13 cellular contexts compared by ENCODE assay signal in the genomic region with DNA sequence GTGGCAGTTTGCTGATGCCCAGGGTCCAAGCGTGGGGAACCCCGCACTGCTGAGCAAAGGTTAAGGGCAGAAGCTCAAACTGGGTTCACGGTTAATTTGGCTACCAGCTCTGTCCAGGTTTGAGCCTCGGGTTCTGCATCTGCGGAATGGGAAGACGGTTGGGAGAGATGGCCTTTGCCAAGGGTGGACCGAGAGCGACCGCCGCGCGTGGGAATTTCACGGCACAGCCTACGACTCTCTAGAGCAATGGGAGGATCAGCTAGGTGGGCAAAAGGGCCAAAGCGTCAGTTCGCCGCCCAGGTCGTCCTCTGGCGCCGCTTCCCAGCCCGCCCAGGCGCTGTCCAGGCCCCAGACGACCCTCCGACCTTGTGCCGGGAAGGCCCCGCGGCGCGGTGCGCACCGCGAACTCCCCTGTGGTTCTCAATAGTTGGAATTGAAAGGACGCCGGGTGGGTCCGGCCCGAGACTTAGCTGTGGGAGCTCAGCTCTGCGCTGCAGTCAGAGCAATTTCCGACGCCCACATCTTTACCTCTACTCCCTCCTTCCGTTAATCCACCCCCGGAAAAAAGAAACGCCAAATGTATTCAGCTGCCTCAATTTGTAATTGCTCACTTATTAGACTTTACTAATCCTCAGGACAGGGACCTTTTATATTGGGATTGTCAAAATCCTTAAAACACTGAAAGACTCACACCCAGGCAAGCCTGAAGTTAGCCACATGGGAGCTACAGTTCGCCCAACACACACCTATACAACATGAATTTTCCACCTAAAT. TPM values are rescaled to one million over a fixed set of nuclear protein-coding genes. Genes with fewer than 3 reads are reported as not detected.
DNase-seq lines count a peak whose midpoint lies in the region; ATAC-seq, FAIRE-seq and TF ChIP-seq lines count a peak whose summit lies in the region.
"Had no signal": no experiment of that assay in that cellular context is flagged by ENCODE, and none has a peak within 500 bp of the region (broad histone marks: within the 10 kb centered on the region; RNA-seq: fewer than 3 reads in every experiment).

No MANE protein-coding gene starts in this region.

- WGBS in right lobe of liver (ENCODE audit: insufficient coverage, low coverage, low lambda C conversion rate, missing lambda C conversion rate), result 76% methylated on average over 17 of the region's 43 CpGs

- peak overlapping the region; percentile 13 for H3K9ac ChIP-seq in astrocyte (ENCODE audit: low read length)

- peak overlapping the region; percentile 91 for H3K4me3 ChIP-seq in astrocyte (ENCODE audit: insufficient read depth, low read depth, low read length)
- H3K4me3 ChIP-seq in right lobe of liver, result no peak overlapping the region

- H3K36me3 Mint-ChIP-seq in activated naive CD4-positive, alpha-beta T cell treated with anti-CD3 and anti-CD28 coated beads for 36 hours (ENCODE audit: low read depth), result peaks cover 10% of the 10 kb centered on the region
- H3K36me3 Mint-ChIP-seq in astrocyte (ENCODE audit: low read depth, unreplicated experiment), result no peaks in the 10 kb centered on the region

- CTCF ChIA-PET in activated naive CD4-positive, alpha-beta T cell treated with anti-CD3 and anti-CD28 coated beads for 36 hours (lab: Charles Lee), result interaction anchor here (0.7 to 0.9 kb wide), 2 partner anchors 106 to 187 kb away, joined by 3 to 7 read pairs; no protein-coding TSS in a partner anchor

- H4K20me1 ChIP-seq in astrocyte (ENCODE audit: insufficient read depth, low read length), result peaks cover 16% of the 10 kb centered on the region

- intact Hi-C loops in activated naive CD4-positive, alpha-beta T cell treated with anti-CD3 and anti-CD28 coated beads for 36 hours (cut with micrococcal nuclease), result no loop called here
- intact Hi-C loops in right lobe of liver (cut with DNase I), result loop anchor here in 1 of 2 donors (10.0 kb wide), 1 partner anchor 94 kb away; no protein-coding TSS in a partner anchor
- intact Hi-C loops in cardiac septum (cut with DNase I), result loop anchor here (10.0 kb wide), 1 partner anchor 94 kb away; no protein-coding TSS in a partner anchor

- no peak for TF ChIP-seq POLR2A in right lobe of liver (IDR thresholded peaks at IDR 0.05)

- H3K36me3 ChIP-seq in astrocyte (ENCODE audit: insufficient read depth, low read length) (no peaks in the 10 kb centered on the region), right lobe of liver (no peaks in the 10 kb centered on the region)
- H3K36me3 ChIP-seq: BE2C, pancreas had no signal

- H3K9me3 ChIP-seq in astrocyte (ENCODE audit: insufficient read depth, low read depth, low read length) (no peaks in the 10 kb centered on the region), right lobe of liver (no peaks in the 10 kb centered on the region)
- H3K9me3 ChIP-seq: BE2C, pancreas had no signal

- peaks cover 51% of the 10 kb centered on the region for H3K27me3 Mint-ChIP-seq in activated naive CD4-positive, alpha-beta T cell treated with anti-CD3 and anti-CD28 coated beads for 36 hours (ENCODE audit: low read depth)
- peaks cover 23% of the 10 kb centered on the region for H3K27me3 Mint-ChIP-seq in astrocyte (ENCODE audit: low read depth, unreplicated experiment)
- peaks cover 59% of the 10 kb centered on the region for H3K27me3 Mint-ChIP-seq in stimulated activated naive CD8-positive, alpha-beta T cell treated with anti-CD3 and anti-CD28 coated beads, Interleukin-15, amount 100 ng/mL, for 72 hours

- TF ChIP-seq CTCF in astrocyte (IDR thresholded peaks at IDR 0.05; ENCODE audit: insufficient read depth, low read depth, low read length) (no peak), right lobe of liver (IDR thresholded peaks at IDR 0.05) (no peak)

- H3K79me2 ChIP-seq in astrocyte (ENCODE audit: insufficient read depth, low read length), result peaks cover 25% of the 10 kb centered on the region

- H3K27ac Mint-ChIP-seq in activated naive CD4-positive, alpha-beta T cell treated with anti-CD3 and anti-CD28 coated beads for 36 hours, result no peak overlapping the region
- H3K27ac Mint-ChIP-seq in astrocyte (ENCODE audit: unreplicated experiment), result peak overlapping the region; percentile 20
- H3K27ac Mint-ChIP-seq in stimulated activated naive CD8-positive, alpha-beta T cell treated with anti-CD3 and anti-CD28 coated beads, Interleukin-15, amount 100 ng/mL, for 72 hours, result peak overlapping the region in 1 of 2 donors; percentile 35

- FAIRE-seq in astrocyte (lab: Jason Lieb, UNC), result no peak
- FAIRE-seq: GM19239, pancreas had no signal

- H3K27me3 ChIP-seq in astrocyte (ENCODE audit: insufficient read depth, low read length) (peaks cover 22% of the 10 kb centered on the region), right lobe of liver (no peaks in the 10 kb centered on the region)

- H3K9me3 Mint-ChIP-seq in activated naive CD4-positive, alpha-beta T cell treated with anti-CD3 and anti-CD28 coated beads for 36 hours, result no peaks in the 10 kb centered on the region
- H3K9me3 Mint-ChIP-seq in astrocyte (ENCODE audit: unreplicated experiment), result no peaks in the 10 kb centered on the region
- no peaks in the 10 kb centered on the region for H3K9me3 Mint-ChIP-seq in stimulated activated naive CD8-positive, alpha-beta T cell treated with anti-CD3 and anti-CD28 coated beads, Interleukin-15, amount 100 ng/mL, for 72 hours

- H3K4me1 Mint-ChIP-seq in activated naive CD4-positive, alpha-beta T cell treated with anti-CD3 and anti-CD28 coated beads for 36 hours (ENCODE audit: low read depth), result peaks cover 17% of the 10 kb centered on the region
- peaks cover 8% of the 10 kb centered on the region for H3K4me1 Mint-ChIP-seq in astrocyte (ENCODE audit: low read depth, unreplicated experiment)
- peaks cover 58% of the 10 kb centered on the region for H3K4me1 Mint-ChIP-seq in stimulated activated naive CD8-positive, alpha-beta T cell treated with anti-CD3 and anti-CD28 coated beads, Interleukin-15, amount 100 ng/mL, for 72 hours

- H2AFZ ChIP-seq in astrocyte (ENCODE audit: low read depth, low read length), result peak overlapping the region; percentile 62

- no peak for DNase-seq in activated naive CD4-positive, alpha-beta T cell treated with anti-CD3 and anti-CD28 coated beads for 36 hours
- DNase-seq in activated naive CD4-positive, alpha-beta T cell treated with Interleukin-2 at 50 U/mL for 16 hours, result no peak
- DNase-seq in astrocyte (ENCODE audit: low read depth), result no peak
- DNase-seq in right lobe of liver, result peak in 2 of 3 donors; percentile 31 to 52
- DNase-seq in stimulated activated naive CD8-positive, alpha-beta T cell treated with anti-CD3 and anti-CD28 coated beads, Interleukin-15, amount 100 ng/mL, for 72 hours, result no peak
- DNase-seq in NCI-H146 treated with DMSO at 0.1 percent for 48 hours (lab: John Stamatoyannopoulos, UW; ENCODE audit: unreplicated experiment), result no peak
- no peak for DNase-seq in COR-L47 (lab: John Stamatoyannopoulos, UW)
- DNase-seq in cardiac septum (ENCODE audit: low spot score), result no peak
- DNase-seq: BE2C, cerebellar nuclear complex, NCI-H1930 had no signal

- H3K4me3 Mint-ChIP-seq in activated naive CD4-positive, alpha-beta T cell treated with anti-CD3 and anti-CD28 coated beads for 36 hours, result peak overlapping the region; percentile 89
- peak overlapping the region; percentile 87 for H3K4me3 Mint-ChIP-seq in astrocyte (ENCODE audit: unreplicated experiment)
- H3K4me3 Mint-ChIP-seq in stimulated activated naive CD8-positive, alpha-beta T cell treated with anti-CD3 and anti-CD28 coated beads, Interleukin-15, amount 100 ng/mL, for 72 hours, result peak overlapping the region; percentile 96 to 97

- no peak for ATAC-seq in right lobe of liver
- ATAC-seq in stimulated activated naive CD8-positive, alpha-beta T cell treated with anti-CD3 and anti-CD28 coated beads, Interleukin-15, amount 100 ng/mL, for 72 hours, result no peak

- H3K4me1 ChIP-seq in astrocyte (ENCODE audit: insufficient read depth, low read length), result peaks cover 19% of the 10 kb centered on the region
- peaks cover 0 to 4% (median 0%) of the 10 kb centered on the region in 4 donors for H3K4me1 ChIP-seq in right lobe of liver
- H3K4me1 ChIP-seq: BE2C had no signal

- peak overlapping the region; percentile 90 for H3K4me2 ChIP-seq in astrocyte (ENCODE audit: low read length)

- H3K27ac ChIP-seq in astrocyte (ENCODE audit: low read depth, low read length) (no peak overlapping the region), right lobe of liver (peak overlapping the region in 1 of 3 donors; percentile 77)
- H3K27ac ChIP-seq: pancreas had no signal

RNA-seq across cellular contexts. Expression of gene HS3ST3B1, which starts 2.5 kb away (rescaled TPM):
- total RNA-seq in activated naive CD4-positive, alpha-beta T cell treated with anti-CD3 and anti-CD28 coated beads for 36 hours, result 10 to 100 TPM; 23.2 to 26.0 TPM
- total RNA-seq in astrocyte, result 8.7 and 8.9 TPM in 2 replicates
- 10 to 100 TPM; 22.5 to 36.6 (median 28.2) TPM for total RNA-seq in right lobe of liver
- total RNA-seq in cardiac septum, result 2.6 TPM

Comparison
In these comparisons a context has a peak if more than half of its experiments do, and no peak if none do; other contexts are left out.
1. DNase-seq: peak in right lobe of liver (2 of 3); none in activated naive CD4-positive, alpha-beta T cell treated with anti-CD3 and anti-CD28 coated beads for 36 hours (single experiment), activated naive CD4-positive, alpha-beta T cell treated with Interleukin-2 at 50 U/mL for 16 hours (single experiment), astrocyte (single experiment), stimulated activated naive CD8-positive, alpha-beta T cell treated with anti-CD3 and anti-CD28 coated beads, Interleukin-15, amount 100 ng/mL, for 72 hours (0 of 2), NCI-H146 treated with DMSO at 0.1 percent for 48 hours (single experiment), COR-L47 (single experiment) and cardiac septum (single experiment).
2. Peak in every context shown above with its lines, with median percentiles within 50 percentile points of each other: H3K4me3 Mint-ChIP-seq.